In the genomic region with DNA sequence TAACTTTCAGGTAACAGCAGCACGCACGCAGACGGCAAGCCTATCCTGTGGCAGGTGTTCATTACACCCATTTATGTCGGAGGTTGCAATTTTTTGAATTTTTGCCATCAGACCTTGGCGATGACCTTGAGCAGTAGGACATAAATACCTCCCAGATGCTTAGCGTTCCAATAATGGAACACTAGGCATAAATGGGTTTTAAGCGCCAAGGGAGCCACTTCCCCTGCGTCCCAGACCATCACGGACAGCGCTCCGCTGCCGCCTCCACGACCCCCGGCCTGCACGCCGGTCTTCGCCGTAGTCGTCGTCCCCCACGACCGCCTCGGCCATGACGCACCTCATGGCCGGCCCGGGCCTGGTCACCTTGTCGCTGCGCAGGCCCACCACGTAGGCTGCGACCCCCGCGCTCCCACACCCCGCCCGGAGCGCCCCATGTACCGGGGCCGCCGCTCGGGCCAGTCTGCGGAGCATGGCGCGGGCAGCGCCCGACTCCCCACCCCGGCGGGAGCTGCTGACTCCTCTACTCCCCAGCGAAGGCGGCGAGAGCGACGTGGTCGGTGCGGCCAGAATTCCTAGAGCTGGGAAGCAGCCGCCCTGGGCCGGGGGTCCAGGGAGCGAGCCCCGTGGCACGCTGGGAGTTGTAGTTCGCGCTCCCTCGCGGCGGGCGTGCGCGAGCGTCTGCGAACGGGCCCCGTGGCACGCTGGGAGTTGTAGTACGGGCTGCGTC, we compare ENCODE assay signal across 8 cellular contexts. TPM values are rescaled to one million over a fixed set of nuclear protein-coding genes. Genes with fewer than 3 reads are reported as not detected.
DNase-seq lines count a peak whose midpoint lies in the region; ATAC-seq, FAIRE-seq and TF ChIP-seq lines count a peak whose summit lies in the region.

No MANE protein-coding gene starts in this region.

- H3K27me3 Mint-ChIP-seq in chondrocyte (ENCODE audit: low read depth) = no peaks in the 10 kb centered on the region

- peaks cover 0 to 12% of the 10 kb centered on the region in 2 donors for H3K4me1 ChIP-seq in kidney (ENCODE audit: control insufficient read depth in 1 of 2, insufficient read depth in 1 of 2, low read depth in 1 of 2, low read length in 2 of 2)

- peak; percentile 78 for DNase-seq in EL
- peak; percentile 60 to 93 for DNase-seq in NCI-H446 (lab: John Stamatoyannopoulos, UW)
- DNase-seq in activated CD4-positive, alpha-beta T cell treated with anti-CD3 and anti-CD28 coated beads for 1 hour = peak; percentile 75
- DNase-seq in chondrocyte (ENCODE audit: low spot score) = peak; percentile 94
- peak; percentile 94 for DNase-seq in kidney
- peak; percentile 67 to 79 (median 68) for DNase-seq in stimulated activated CD4-positive, alpha-beta T cell treated with anti-CD3 and anti-CD28 coated beads, Interleukin-12 subunit alpha, Interleukin-12 subunit beta, amount 100 ng/mL, for 48 hours (ENCODE audit: low read depth in 2 of 3, low spot score in 1 of 3)

- peak overlapping the region; percentile 24 for H3K27ac Mint-ChIP-seq in chondrocyte (ENCODE audit: unreplicated experiment)

- H3K36me3 ChIP-seq in kidney (ENCODE audit: control insufficient read depth in 1 of 2, insufficient read depth in 2 of 2, low read length in 2 of 2) = no peaks in the 10 kb centered on the region

- FAIRE-seq in kidney (lab: Jason Lieb, UNC) = no peak

- H3K4me3 ChIP-seq in kidney (ENCODE audit: low read length in 2 of 2) = peak overlapping the region; percentile 69 to 88

- H3K27ac ChIP-seq in kidney (ENCODE audit: low read depth in 2 of 2, low read length in 2 of 2) = peak overlapping the region; percentile 84 to 91

- ATAC-seq in HG02885 (IDR thresholded peaks at IDR 0.05; ENCODE audit: poor library complexity, unreplicated experiment) = peak; percentile 59
- no peak for ATAC-seq in GM19328 (IDR thresholded peaks at IDR 0.05; ENCODE audit: unreplicated experiment)

- peaks cover 17% of the 10 kb centered on the region for H3K4me1 Mint-ChIP-seq in chondrocyte (ENCODE audit: low read depth)

- TF ChIP-seq CTCF in chondrocyte (IDR thresholded peaks at IDR 0.05) (peak; percentile 15), kidney (IDR thresholded peaks at IDR 0.05; ENCODE audit: borderline replicate concordance, extremely low read depth, insufficient read depth) (no peak)

- H3K9me3 ChIP-seq in kidney (ENCODE audit: control insufficient read depth in 1 of 2, low read length in 2 of 2) = no peaks in the 10 kb centered on the region

- intact Hi-C loops in kidney (cut with DNase I) = no loop called here

- peak overlapping the region; percentile 52 to 94 for H3K9ac ChIP-seq in kidney (ENCODE audit: low read length in 2 of 2)

- peak overlapping the region; percentile 73 for H3K4me3 Mint-ChIP-seq in chondrocyte (ENCODE audit: unreplicated experiment)

- H3K9me3 Mint-ChIP-seq in chondrocyte (ENCODE audit: low read depth) = no peaks in the 10 kb centered on the region

- no peaks in the 10 kb centered on the region for H3K36me3 Mint-ChIP-seq in chondrocyte (ENCODE audit: low read depth)

RNA-seq across cellular contexts. Expression of gene TMEM235, which starts 22.7 kb away (rescaled TPM):
- not detected in 3 replicates for total RNA-seq in chondrocyte
- total RNA-seq in kidney = not detected
- not detected for polyA plus RNA-seq in kidney (ENCODE audit: insufficient read depth, low read depth, low replicate concordance)

RNA-seq across cellular contexts. Expression of gene BIRC5, which starts 40.1 kb away (rescaled TPM):
- total RNA-seq in chondrocyte (10.2 to 11.6 TPM (median 10.9 TPM) in 3 replicates), kidney (1.7 TPM)
- polyA plus RNA-seq in kidney (ENCODE audit: insufficient read depth, low read depth, low replicate concordance) = 0.26 TPM
